19 cellular contexts compared by ENCODE assay signal in the genomic region with DNA sequence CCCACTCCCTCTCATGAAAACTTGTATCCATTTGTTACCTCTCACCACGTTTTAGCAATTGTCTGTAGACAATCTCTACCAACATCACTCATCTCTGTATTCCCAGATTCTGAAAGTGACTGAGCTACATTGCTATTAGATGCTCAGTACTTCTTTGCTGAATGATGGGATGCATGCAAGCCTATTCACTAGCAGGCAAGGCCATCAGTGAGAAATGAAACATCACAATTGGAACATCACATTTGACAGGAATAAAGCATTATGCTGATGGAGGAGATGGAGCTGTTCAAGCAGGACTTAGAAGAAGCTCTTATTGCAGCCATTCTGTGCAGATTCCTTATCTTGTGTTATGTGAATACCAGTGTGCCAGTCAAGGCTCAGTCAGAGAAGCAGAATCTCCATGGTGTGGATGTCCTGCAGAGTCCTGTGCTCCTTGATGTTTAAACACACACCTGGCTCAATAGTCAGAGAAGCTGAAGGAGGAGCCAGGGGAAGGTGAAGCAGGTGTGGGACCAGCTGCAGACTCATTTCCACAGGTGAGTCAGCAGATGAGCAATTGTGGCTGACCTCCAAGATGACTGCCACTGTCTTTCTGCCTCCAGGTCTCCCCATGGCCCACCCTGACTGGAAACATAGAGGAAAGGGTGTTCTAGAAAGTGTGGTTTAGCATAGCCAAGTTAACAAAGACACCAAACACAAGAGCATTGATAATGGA.
"Had no signal": no experiment of that assay in that cellular context is flagged by ENCODE, and none has a peak within 500 bp of the region (broad histone marks: within the 10 kb centered on the region; RNA-seq: fewer than 3 reads in every experiment).

No MANE protein-coding gene starts in this region.

- H3K4me1 Mint-ChIP-seq: naive thymus-derived CD8-positive, alpha-beta T cell; neural crest cell; stimulated activated memory B cell treated with anti-CD40 and anti-IgM and Interleukin-4, amounts not matched to agents 10 μg/mL and 1 μg/mL and 100 μg/mL, for 72 hours had no signal

- DNase-seq: dermis blood vessel endothelial cell; erythroblast; foreskin melanocyte; head of caudate nucleus; mucosa of descending colon; naive thymus-derived CD8-positive, alpha-beta T cell; posterior cingulate gyrus; spleen; stimulated activated CD4-positive, alpha-beta T cell treated with anti-CD3 and anti-CD28 coated beads, Interleukin-15, amount 100 ng/mL, for 24 hours; stimulated activated CD4-positive, alpha-beta T cell treated with anti-CD3 and anti-CD28 coated beads, Interleukin-1b, Interleukin-23, amount 100 ng/mL, for 48 hours; stimulated activated CD4-positive, alpha-beta T cell treated with anti-CD3 and anti-CD28 coated beads, Interleukin-4, amount 100 ng/mL, for 24 hours; tibial artery; upper lobe of left lung; uterus had no signal

- H3K4me1 ChIP-seq: spleen, tibial artery, upper lobe of left lung, uterus had no signal

- H3K27ac ChIP-seq: hepatocyte, spleen, tibial artery, upper lobe of left lung, uterus had no signal

- H3K27me3 ChIP-seq: hepatocyte, spleen, tibial artery, upper lobe of left lung, uterus had no signal

- H3K27me3 Mint-ChIP-seq: stimulated activated memory B cell treated with anti-CD40 and anti-IgM and Interleukin-4, amounts not matched to agents 10 μg/mL and 1 μg/mL and 100 μg/mL, for 72 hours; stimulated activated naive CD8-positive, alpha-beta T cell treated with anti-CD3 and anti-CD28 coated beads, Interleukin-15, Interleukin-2, amounts not matched to agents 100 ng/mL and 50 ng/mL, for 24 hours had no signal

- H3K27ac Mint-ChIP-seq: naive thymus-derived CD8-positive, alpha-beta T cell; stimulated activated memory B cell treated with anti-CD40 and anti-IgM and Interleukin-4, amounts not matched to agents 10 μg/mL and 1 μg/mL and 100 μg/mL, for 72 hours; stimulated activated naive CD8-positive, alpha-beta T cell treated with anti-CD3 and anti-CD28 coated beads, Interleukin-15, Interleukin-2, amounts not matched to agents 100 ng/mL and 50 ng/mL, for 24 hours had no signal

- H3K36me3 Mint-ChIP-seq: stimulated activated memory B cell treated with anti-CD40 and anti-IgM and Interleukin-4, amounts not matched to agents 10 μg/mL and 1 μg/mL and 100 μg/mL, for 72 hours had no signal

- ATAC-seq: mucosa of descending colon; naive thymus-derived CD8-positive, alpha-beta T cell; sciatic nerve; stimulated activated memory B cell treated with anti-CD40 and anti-IgM and Interleukin-4, amounts not matched to agents 10 μg/mL and 1 μg/mL and 100 μg/mL, for 72 hours had no signal

- H3K4me3 Mint-ChIP-seq: naive thymus-derived CD8-positive, alpha-beta T cell; neural crest cell; stimulated activated memory B cell treated with anti-CD40 and anti-IgM and Interleukin-4, amounts not matched to agents 10 μg/mL and 1 μg/mL and 100 μg/mL, for 72 hours; stimulated activated naive CD8-positive, alpha-beta T cell treated with anti-CD3 and anti-CD28 coated beads, Interleukin-15, Interleukin-2, amounts not matched to agents 100 ng/mL and 50 ng/mL, for 24 hours had no signal
